In genomic region chr11:17906436-17906835, GRCh38 we compare ENCODE assay signal across 10 cellular contexts.
DNase-seq lines count a peak whose midpoint lies in the region; ATAC-seq and TF ChIP-seq lines count a peak whose summit lies in the region.
"Had no signal": no experiment of that assay in that cellular context is flagged by ENCODE, and none has a peak within 500 bp of the region (broad histone marks: within the 10 kb centered on the region; RNA-seq: fewer than 3 reads in every experiment).

No MANE protein-coding gene starts in this region.

- no peaks in the 10 kb centered on the region for H3K36me3 ChIP-seq in Loucy (ENCODE audit: insufficient read depth, low read length)
- H3K36me3 ChIP-seq in neural cell (ENCODE audit: insufficient read depth, low read length): no peaks in the 10 kb centered on the region
- H3K36me3 ChIP-seq: pancreas had no signal

- no peaks in the 10 kb centered on the region for H4K20me1 ChIP-seq in Loucy (ENCODE audit: insufficient read depth, low read length, poor library complexity, severe bottlenecking)
- H4K20me1 ChIP-seq in neural cell (ENCODE audit: insufficient read depth): no peaks in the 10 kb centered on the region

- H3K4me2 ChIP-seq in Loucy (ENCODE audit: low read depth, low read length, poor library complexity, severe bottlenecking) (no peak overlapping the region), neural cell (ENCODE audit: low read length) (no peak overlapping the region)

- DNase-seq in GM10266 (ENCODE audit: extremely low spot score) (no peak), cardiac fibroblast (ENCODE audit: low read depth in 2 of 2) (no peak), T-helper 2 cell (no peak)
- DNase-seq in activated effector memory CD4-positive, alpha-beta T cell treated with anti-CD3 and anti-CD28 coated beads, Interleukin-2, amount 50 U/mL, for 16 hours: no peak
- DNase-seq: foreskin melanocyte had no signal

- H3K9me2 ChIP-seq in Loucy (replicated peaks; ENCODE audit: low read depth, low read length) (no peaks in the 10 kb centered on the region), neural cell (ENCODE audit: insufficient read depth, low read length) (no peaks in the 10 kb centered on the region)

- peak; percentile 57 for TF ChIP-seq RAD21 in neural cell (conservative IDR thresholded peaks at IDR 0.05)

- H3K9me3 ChIP-seq in Loucy (ENCODE audit: insufficient read depth, low read depth, low read length) (no peaks in the 10 kb centered on the region), neural cell (ENCODE audit: low read length) (no peaks in the 10 kb centered on the region)
- H3K9me3 ChIP-seq: pancreas had no signal

- no peak for TF ChIP-seq EP300 in neural cell (conservative IDR thresholded peaks at IDR 0.05; ENCODE audit: poor library complexity, severe bottlenecking)

- H3K4me3 ChIP-seq in Loucy (ENCODE audit: low read length, poor library complexity, severe bottlenecking) (no peak overlapping the region), cardiac fibroblast (replicated peaks in 1 of 2; ENCODE audit: low read depth in 2 of 2, low read length in 2 of 2) (no peak overlapping the region), neural cell (ENCODE audit: low read length) (no peak overlapping the region)
- H3K4me3 ChIP-seq: pancreas, SK-N-MC had no signal

- peaks cover 7% of the 10 kb centered on the region for H3K4me1 ChIP-seq in Loucy (ENCODE audit: insufficient read depth, low read length, poor library complexity, severe bottlenecking)
- H3K4me1 ChIP-seq: pancreas had no signal

- H3K9ac ChIP-seq in Loucy (ENCODE audit: low read depth, low read length, poor library complexity, severe bottlenecking): no peak overlapping the region
- no peak overlapping the region for H3K9ac ChIP-seq in neural cell (ENCODE audit: low read length)

- no peak overlapping the region for H3K27ac ChIP-seq in neural cell (ENCODE audit: low read length)
- H3K27ac ChIP-seq: pancreas, SK-N-MC had no signal

- H2AFZ ChIP-seq in Loucy (ENCODE audit: low read length) (no peak overlapping the region), neural cell (ENCODE audit: low read depth, low read length) (no peak overlapping the region)

- H3K79me2 ChIP-seq in Loucy (ENCODE audit: insufficient read depth, low read length) (no peaks in the 10 kb centered on the region), neural cell (replicated peaks; ENCODE audit: insufficient read depth, low read length) (no peaks in the 10 kb centered on the region)

- H3F3A ChIP-seq in Loucy (ENCODE audit: low read depth): no peaks in the 10 kb centered on the region
- no peaks in the 10 kb centered on the region for H3F3A ChIP-seq in neural cell (ENCODE audit: insufficient read depth, low read length, poor library complexity, severe bottlenecking)

- H3K27me3 ChIP-seq in Loucy (ENCODE audit: insufficient read depth, low read length, poor library complexity, severe bottlenecking) (no peaks in the 10 kb centered on the region), neural cell (ENCODE audit: insufficient read depth, low read depth, low read length) (no peaks in the 10 kb centered on the region)
- H3K27me3 ChIP-seq: pancreas had no signal

- no peak for ATAC-seq in HG03175 (IDR thresholded peaks at IDR 0.05; ENCODE audit: unreplicated experiment)
- ATAC-seq: pancreas had no signal

- peak; percentile 25 for TF ChIP-seq CTCF in GM10266 (IDR thresholded peaks at IDR 0.05; ENCODE audit: control insufficient read depth, insufficient read depth, low read depth, missing control alignments)
- TF ChIP-seq CTCF in Loucy (conservative IDR thresholded peaks at IDR 0.05; ENCODE audit: low read length): peak; percentile 52
- peak; percentile 10 for TF ChIP-seq CTCF in cardiac fibroblast (IDR thresholded peaks at IDR 0.05; ENCODE audit: low read depth, low read length)
- TF ChIP-seq CTCF in neural cell (IDR thresholded peaks at IDR 0.05; ENCODE audit: poor library complexity, severe bottlenecking): peak; percentile 55

TF ChIP-seq in neural cell, 6 proteins besides CTCF, POLR2A, EP300 and RAD21:
- TF ChIP-seq MXI1 (conservative IDR thresholded peaks at IDR 0.05; ENCODE audit: poor library complexity, severe bottlenecking) (no peak), SMC3 (conservative IDR thresholded peaks at IDR 0.05; ENCODE audit: poor library complexity) (peak; percentile 60)
